Comparison of ENCODE assay signal across 1 cellular context in genomic region chr16:31452631-31453106, GRCh38.
A peak's percentile ranks its signal among the peaks of the same experiment; 100 is the strongest.
TF ChIP-seq lines count a peak whose summit lies in the region.

No MANE protein-coding gene starts in this region.

TF ChIP-seq in A549, 52 proteins besides CTCF, POLR2A, EP300 and RAD21:
- TF ChIP-seq MAZ (IDR thresholded peaks at IDR 0.05; ENCODE audit: borderline replicate concordance, low read depth, low read length): no peak
- 0 out of 2 replicates have a peak, but pooled peaks have one; percentile 60 for TF ChIP-seq ZNF302 (CRISPR knock-in tag; IDR thresholded peaks at IDR 0.05)
- no peak for TF ChIP-seq HEYL (CRISPR knock-in tag; IDR thresholded peaks at IDR 0.05)
- TF ChIP-seq TFCP2L1 (CRISPR knock-in tag; IDR thresholded peaks at IDR 0.05): no peak
- no peak for TF ChIP-seq NPAS2 (CRISPR knock-in tag; IDR thresholded peaks at IDR 0.05; ENCODE audit: borderline replicate concordance)
- TF ChIP-seq MAFK (IDR thresholded peaks at IDR 0.05; ENCODE audit: partially characterized antibody): peak; percentile 42
- no peak for TF ChIP-seq ZC3H11A (IDR thresholded peaks at IDR 0.05)
- no peak for TF ChIP-seq RARB (CRISPR knock-in tag; IDR thresholded peaks at IDR 0.05)
- TF ChIP-seq ELK1 (IDR thresholded peaks at IDR 0.05; ENCODE audit: low read depth, low read length): no peak
- TF ChIP-seq EHMT2 (IDR thresholded peaks at IDR 0.05; ENCODE audit: low read depth): no peak
- TF ChIP-seq KDM1A (IDR thresholded peaks at IDR 0.05; ENCODE audit: low read depth): no peak
- no peak for TF ChIP-seq HOXB13 (CRISPR knock-in tag; IDR thresholded peaks at IDR 0.05; ENCODE audit: low read depth)
- no peak for TF ChIP-seq TP53 (CRISPR knock-in tag; IDR thresholded peaks at IDR 0.05)
- no peak for TF ChIP-seq ZFP36 (IDR thresholded peaks at IDR 0.05; ENCODE audit: borderline replicate concordance, partially characterized antibody)
- no peak for TF ChIP-seq RNF2 (IDR thresholded peaks at IDR 0.05; ENCODE audit: borderline replicate concordance, low read depth)
